ENCODE assay signal across 7 cellular contexts in genomic region chr15:42919308-42919707, GRCh38. TPM values are rescaled to one million over a fixed set of nuclear protein-coding genes. Genes with fewer than 3 reads are reported as not detected.
A peak's percentile ranks its signal among the peaks of the same experiment; 100 is the strongest.
DNase-seq lines count a peak whose midpoint lies in the region; ATAC-seq and TF ChIP-seq lines count a peak whose summit lies in the region.

No MANE protein-coding gene starts in this region.

- H3K4me3 ChIP-seq in HAP-1 (peak overlapping the region; percentile 87), SU-DHL-6 (ENCODE audit: insufficient read depth, low read length, poor library complexity, severe bottlenecking) (peak overlapping the region; percentile 63), smooth muscle cell (peak overlapping the region; percentile 89)

- H3K4me1 ChIP-seq in HAP-1 = peaks cover 12% of the 10 kb centered on the region
- peaks cover 25% of the 10 kb centered on the region for H3K4me1 ChIP-seq in foreskin keratinocyte
- H3K4me1 ChIP-seq in smooth muscle cell (ENCODE audit: low read depth) = peaks cover 15% of the 10 kb centered on the region

- H3K9ac ChIP-seq in SU-DHL-6 (ENCODE audit: low read length) (peak overlapping the region; percentile 62), smooth muscle cell (ENCODE audit: low read depth) (no peak overlapping the region)

- in situ Hi-C loops in HAP-1 (cut with MboI; ENCODE audit: low sequenced_read_pairs) = no loop called here

- H4K20me1 ChIP-seq in SU-DHL-6 (ENCODE audit: low read depth, low read length) (peaks cover 12% of the 10 kb centered on the region; the same call in 1 of the 2 replicates), smooth muscle cell (ENCODE audit: low read depth) (peaks cover 41% of the 10 kb centered on the region)

- H2AFZ ChIP-seq in SU-DHL-6 (ENCODE audit: low read depth, low read length, severe bottlenecking) (no peak overlapping the region), smooth muscle cell (ENCODE audit: low read depth) (peak overlapping the region; percentile 97)

- ATAC-seq in foreskin keratinocyte (no peak), HG03045 (IDR thresholded peaks at IDR 0.05; ENCODE audit: unreplicated experiment) (no peak)

- H3K27ac ChIP-seq in SU-DHL-6 (ENCODE audit: low read depth, low read length) (no peak overlapping the region), foreskin keratinocyte (peak overlapping the region; percentile 0), smooth muscle cell (ENCODE audit: low read depth) (peak overlapping the region; percentile 55)

- H3F3A ChIP-seq in SU-DHL-6 (ENCODE audit: insufficient read depth) (peaks cover 21% of the 10 kb centered on the region; the same call in 1 of the 2 replicates), smooth muscle cell (ENCODE audit: low read depth) (peaks cover 4% of the 10 kb centered on the region)

- H3K79me2 ChIP-seq in SU-DHL-6 (ENCODE audit: insufficient read depth, low read length) (peaks cover 5% of the 10 kb centered on the region; the same call in 1 of the 2 replicates), smooth muscle cell (ENCODE audit: low read depth) (peaks cover 39% of the 10 kb centered on the region)

- 64% methylated on average over 2 of the region's 2 CpGs for WGBS in smooth muscle cell (ENCODE audit: low lambda C conversion rate)

- no peak for TF ChIP-seq CTCF in SU-DHL-6 (IDR thresholded peaks at IDR 0.05; ENCODE audit: insufficient read depth, low read length, poor library complexity, severe bottlenecking)
- no peak for TF ChIP-seq CTCF in foreskin keratinocyte (conservative IDR thresholded peaks at IDR 0.05)
- no peak for TF ChIP-seq CTCF in smooth muscle cell (IDR thresholded peaks at IDR 0.05; ENCODE audit: borderline replicate concordance, insufficient read depth, poor library complexity, severe bottlenecking)

- DNase-seq in HAP-1 (ENCODE audit: low spot score in 2 of 2) (peak in 1 of 2 experiments; percentile 29), foreskin keratinocyte (peak in 1 of 2 donors; percentile 11), smooth muscle cell (lab: John Stamatoyannopoulos, UW; ENCODE audit: unreplicated experiment) (no peak), SIG-M5 treated with dmso at 0.1 percent for 504 hours (lab: John Stamatoyannopoulos, UW; ENCODE audit: unreplicated experiment) (no peak)
- DNase-seq in effector CD4-positive, alpha-beta T cell = no peak

- H3K27me3 ChIP-seq in HAP-1 (ENCODE audit: low read depth) = no peaks in the 10 kb centered on the region
- H3K27me3 ChIP-seq in SU-DHL-6 (ENCODE audit: low read length) = no peaks in the 10 kb centered on the region
- no peaks in the 10 kb centered on the region for H3K27me3 ChIP-seq in foreskin keratinocyte
- no peaks in the 10 kb centered on the region for H3K27me3 ChIP-seq in smooth muscle cell (ENCODE audit: low read depth)

- H3K4me2 ChIP-seq in SU-DHL-6 (ENCODE audit: low read depth, low read length, poor library complexity, severe bottlenecking) (peak overlapping the region; percentile 71), smooth muscle cell (peak overlapping the region; percentile 94)

- no peaks in the 10 kb centered on the region for H3K36me3 ChIP-seq in HAP-1 (replicated peaks)
- 0 out of 2 replicates have a peak, but pooled peaks cover 2% of the 10 kb centered on the region for H3K36me3 ChIP-seq in SU-DHL-6 (ENCODE audit: low read length)
- H3K36me3 ChIP-seq in smooth muscle cell (ENCODE audit: low read depth) = no peaks in the 10 kb centered on the region

- H3K9me2 ChIP-seq in SU-DHL-6 (replicated peaks; ENCODE audit: insufficient read depth, low read length) = no peaks in the 10 kb centered on the region

- H3K9me3 ChIP-seq in HAP-1 (no peaks in the 10 kb centered on the region), SU-DHL-6 (ENCODE audit: insufficient read depth, low read length) (no peaks in the 10 kb centered on the region), smooth muscle cell (replicated peaks; ENCODE audit: low read depth) (no peaks in the 10 kb centered on the region)

RNA-seq across cellular contexts. Expression of gene TTBK2, which starts 1.3 kb away (rescaled TPM):
- 14.5 and 15.0 TPM in 2 replicates for total RNA-seq in foreskin keratinocyte
- polyA plus RNA-seq in foreskin keratinocyte = 1.6 and 1.9 TPM in 2 replicates
- 10.3 and 11.1 TPM in 2 replicates for total RNA-seq in smooth muscle cell
- polyA plus RNA-seq in smooth muscle cell = 5.7 and 6.6 TPM in 2 replicates
